In genomic region chr15:78315686-78316085, GRCh38 we compare ENCODE assay signal across 9 cellular contexts. TPM values are rescaled to one million over a fixed set of nuclear protein-coding genes. Genes with fewer than 3 reads are reported as not detected.
A peak's percentile ranks its signal among the peaks of the same experiment; 100 is the strongest.
DNase-seq lines count a peak whose midpoint lies in the region; ATAC-seq and TF ChIP-seq lines count a peak whose summit lies in the region.
"Had no signal": no experiment of that assay in that cellular context is flagged by ENCODE, and none has a peak within 500 bp of the region (broad histone marks: within the 10 kb centered on the region; RNA-seq: fewer than 3 reads in every experiment).

No MANE protein-coding gene starts in this region.

- H3K4me3 Mint-ChIP-seq in activated naive CD4-positive, alpha-beta T cell treated with anti-CD3 and anti-CD28 coated beads, Interleukin-2, amount 10 ng/mL, durations not matched to agents 7 days and 5 days = no peak overlapping the region
- H3K4me3 Mint-ChIP-seq: activated B cell treated with CpG ODN at 0.5 μM for 24 hours had no signal

- H3K27ac ChIP-seq in temporal lobe (ENCODE audit: low read depth, low read length) = peak overlapping the region; percentile 72

- H3K9me3 Mint-ChIP-seq in activated naive CD4-positive, alpha-beta T cell treated with anti-CD3 and anti-CD28 coated beads, Interleukin-2, amount 10 ng/mL, durations not matched to agents 7 days and 5 days = no peaks in the 10 kb centered on the region
- H3K9me3 Mint-ChIP-seq: activated B cell treated with CpG ODN at 0.5 μM for 24 hours had no signal

- CTCF ChIA-PET in activated naive CD4-positive, alpha-beta T cell treated with anti-CD3 and anti-CD28 coated beads, Interleukin-2, amount 10 ng/mL, durations not matched to agents 7 days and 5 days (lab: Charles Lee) = no interaction called here

- no peaks in the 10 kb centered on the region for H3K4me1 Mint-ChIP-seq in activated naive CD4-positive, alpha-beta T cell treated with anti-CD3 and anti-CD28 coated beads, Interleukin-2, amount 10 ng/mL, durations not matched to agents 7 days and 5 days
- H3K4me1 Mint-ChIP-seq: activated B cell treated with CpG ODN at 0.5 μM for 24 hours had no signal

- no peak for TF ChIP-seq POLR2A in erythroblast (IDR thresholded peaks at IDR 0.05; ENCODE audit: low read length)

- H3K27me3 Mint-ChIP-seq in activated naive CD4-positive, alpha-beta T cell treated with anti-CD3 and anti-CD28 coated beads, Interleukin-2, amount 10 ng/mL, durations not matched to agents 7 days and 5 days = peaks cover 24% of the 10 kb centered on the region

- no peak overlapping the region for H3K27ac Mint-ChIP-seq in activated naive CD4-positive, alpha-beta T cell treated with anti-CD3 and anti-CD28 coated beads, Interleukin-2, amount 10 ng/mL, durations not matched to agents 7 days and 5 days
- H3K27ac Mint-ChIP-seq: activated B cell treated with CpG ODN at 0.5 μM for 24 hours had no signal

- DNase-seq in activated naive CD4-positive, alpha-beta T cell treated with anti-CD3 and anti-CD28 coated beads, Interleukin-2, amount 10 ng/mL, durations not matched to agents 7 days and 5 days = peak; percentile 19
- no peak for DNase-seq in activated naive CD4-positive, alpha-beta T cell (lab: John Stamatoyannopoulos, UW)
- DNase-seq in NOMO-1 treated with dmso at 0.1 percent for 144 hours (lab: John Stamatoyannopoulos, UW; ENCODE audit: unreplicated experiment) (peak; percentile 43), erythroblast (lab: John Stamatoyannopoulos, UW) (peak; percentile 20 to 27)
- DNase-seq in activated naive CD4-positive, alpha-beta T cell treated with anti-CD3 and anti-CD28 coated beads, Interleukin-2, amount 50 U/mL, for 16 hours = no peak
- DNase-seq: activated B cell treated with CpG ODN at 0.5 μM for 24 hours had no signal

- H3K36me3 Mint-ChIP-seq in activated naive CD4-positive, alpha-beta T cell treated with anti-CD3 and anti-CD28 coated beads, Interleukin-2, amount 10 ng/mL, durations not matched to agents 7 days and 5 days = no peaks in the 10 kb centered on the region

- no peak for ATAC-seq in GM18907 (IDR thresholded peaks at IDR 0.05; ENCODE audit: unreplicated experiment)
- ATAC-seq in HG03571 (IDR thresholded peaks at IDR 0.05; ENCODE audit: unreplicated experiment) = no peak

RNA-seq across cellular contexts. Expression of gene SKIC8, which starts 16.3 kb away (rescaled TPM):
- 39.8 TPM for total RNA-seq in temporal lobe

RNA-seq across cellular contexts. Expression of gene CRABP1, which starts 24.5 kb away (rescaled TPM):
- total RNA-seq in temporal lobe = 16.5 TPM
- total RNA-seq: activated B cell treated with CpG ODN at 0.5 μM for 24 hours had no signal

RNA-seq across cellular contexts. Expression of gene DNAJA4, which starts 51.3 kb away (rescaled TPM):
- 23.1 TPM for total RNA-seq in temporal lobe

Comparison
In these comparisons a context has a peak if more than half of its experiments do, and no peak if none do; other contexts are left out.
1. DNase-seq: peak in activated naive CD4-positive, alpha-beta T cell treated with anti-CD3 and anti-CD28 coated beads, Interleukin-2, amount 10 ng/mL, durations not matched to agents 7 days and 5 days (single experiment), NOMO-1 treated with dmso at 0.1 percent for 144 hours (single experiment) and erythroblast (2 of 2); none in activated naive CD4-positive, alpha-beta T cell (0 of 4) and activated naive CD4-positive, alpha-beta T cell treated with anti-CD3 and anti-CD28 coated beads, Interleukin-2, amount 50 U/mL, for 16 hours (single experiment).